ENCODE assay signal across 7 cellular contexts in the genomic region with DNA sequence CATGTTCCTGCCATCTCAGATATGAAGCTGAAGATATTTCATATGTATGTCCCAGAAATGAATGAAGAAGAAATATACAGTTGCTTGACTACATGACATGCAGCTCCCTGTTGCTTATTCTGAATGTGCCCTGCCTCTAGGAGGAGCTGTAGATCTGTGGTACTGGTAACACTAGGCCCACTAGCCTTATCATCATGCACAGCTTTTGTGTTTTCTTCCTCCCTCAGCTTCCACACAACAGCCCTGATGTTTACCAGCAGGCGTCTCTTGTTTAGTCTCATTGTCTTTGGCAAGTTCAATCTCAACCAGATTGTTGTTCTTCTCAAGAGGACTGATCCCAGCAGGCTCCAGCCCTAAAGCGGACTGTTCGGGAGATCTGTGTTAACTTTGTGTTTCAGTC.
DNase-seq lines count a peak whose midpoint lies in the region; ATAC-seq, FAIRE-seq and TF ChIP-seq lines count a peak whose summit lies in the region.
"Not testable (repeated sequence)": the region's sequence is repeated elsewhere in the genome, so short reads cannot be mapped to it uniquely, and the experiment has no call there.

No MANE protein-coding gene starts in this region.

- H2AFZ ChIP-seq in H9 (ENCODE audit: low read length); H1 (ENCODE audit: low read length): not testable (repeated sequence)

- intact Hi-C loops in Panc1 (cut with micrococcal nuclease; ENCODE audit: unreplicated experiment); left colon (cut with DNase I, micrococcal nuclease); lower lobe of right lung (cut with DNase I); upper lobe of right lung (cut with DNase I): not testable (repeated sequence)

- not testable (repeated sequence) for H3K36me3 Mint-ChIP-seq in H9 (ENCODE audit: insufficient read depth in 1 of 3, low read depth in 3 of 3)

- TF ChIP-seq RAD21 in A549 (conservative IDR thresholded peaks at IDR 0.05 in 1 of 2, IDR thresholded peaks at IDR 0.05 in 1 of 2): not testable (repeated sequence)
- TF ChIP-seq RAD21 in H1 (IDR thresholded peaks at IDR 0.05 in 1 of 2, conservative IDR thresholded peaks at IDR 0.05 in 1 of 2; ENCODE audit: low read depth in 2 of 2, low read length in 2 of 2): peak in 1 of 2 experiments; percentile 18; a peak in 2 of 4 replicates

- BruUV-seq in Panc1 (replicated peaks; lab: Mats Ljungman, UMichigan): not testable (repeated sequence)

- not testable (repeated sequence) for H3K9ac ChIP-seq in H9 (ENCODE audit: extremely low read depth, insufficient read length, low read length); H1 (replicated peaks in 1 of 4; ENCODE audit: extremely low read depth in 1 of 4, low read depth in 3 of 4, low read length in 3 of 4)

- TF ChIP-seq POLR2A in A549 (IDR thresholded peaks at IDR 0.05; ENCODE audit: low read length); H1 (IDR thresholded peaks at IDR 0.05; ENCODE audit: control extremely low read depth in 1 of 2, low read depth in 2 of 2, low read length in 2 of 2): not testable (repeated sequence)

- not testable (repeated sequence) for H4K8ac ChIP-seq in H9 (replicated peaks; ENCODE audit: insufficient read length, low read depth, low read length); H1 (ENCODE audit: extremely low read depth, insufficient read depth, low read length)

- in situ Hi-C loops in Panc1 (cut with HindIII; ENCODE audit: low pct_unique_long_range_greater_than_20kb, low sequenced_read_pairs): not testable (repeated sequence)

- peaks cover 18 to 25% of the 10 kb centered on the region in 2 experiments for H3K4me1 Mint-ChIP-seq in H9

- H3K23me2 ChIP-seq in H9 (ENCODE audit: insufficient read length, low read depth, low read length, poor library complexity, severe bottlenecking); H1 (ENCODE audit: low read depth, low read length): not testable (repeated sequence)

- H3K27ac ChIP-seq in A549; H9 (ENCODE audit: insufficient read length, low read depth, low read length); Panc1 (ENCODE audit: low read length); H1 (ENCODE audit: low read depth, low read length); lower lobe of right lung; upper lobe of right lung: not testable (repeated sequence)

- not testable (repeated sequence) for H3K4me2 ChIP-seq in A549; H9 (ENCODE audit: insufficient read depth, insufficient read length, low read length); H1 (ENCODE audit: insufficient read depth in 1 of 2, low read depth in 2 of 2, low read length in 2 of 2)

- not testable (repeated sequence) for H3K79me2 ChIP-seq in H9 (ENCODE audit: insufficient read depth, low read length); H1 (ENCODE audit: control insufficient read depth in 1 of 2, insufficient read depth in 2 of 2, low read length in 2 of 2)

- H3K9me3 ChIP-seq in A549; H9 (ENCODE audit: control insufficient read depth, low read depth, low read length); Panc1 (ENCODE audit: control insufficient read depth, insufficient read depth, low read depth, low read length); H1 (ENCODE audit: insufficient read depth in 2 of 2, low read depth in 1 of 2, low read length in 1 of 2); lower lobe of right lung; upper lobe of right lung: not testable (repeated sequence)

- H2BK120ac ChIP-seq in H9 (ENCODE audit: low read depth, low read length, poor library complexity, severe bottlenecking); H1 (replicated peaks; ENCODE audit: low read depth, low read length): not testable (repeated sequence)

- not testable (repeated sequence) for H2BK12ac ChIP-seq in H9 (ENCODE audit: insufficient read length, low read depth, low read length); H1 (ENCODE audit: low read depth, low read length)

- H3K4me3 Mint-ChIP-seq in H9: not testable (repeated sequence)

- H3K36me3 ChIP-seq in Panc1 (ENCODE audit: control insufficient read depth, insufficient read depth, low read length); H1 (ENCODE audit: control insufficient read depth in 2 of 4, insufficient read depth in 4 of 4, low read length in 3 of 4); lower lobe of right lung; upper lobe of right lung: not testable (repeated sequence)

- WGBS in A549 (ENCODE audit: missing lambda C conversion rate): 27% methylated on average over 1 of the region's 3 CpGs
- no CpG with 5 or more reads among the region's 3 CpGs for WGBS in H9 (ENCODE audit: extremely low coverage, insufficient read length, low lambda C conversion rate)
- WGBS in H1 (ENCODE audit: extremely low coverage in 1 of 2, insufficient coverage in 1 of 2, insufficient read length in 1 of 2, insufficient replicate concordance in 2 of 2, low coverage in 1 of 2, low lambda C conversion rate in 2 of 2, missing lambda C conversion rate in 1 of 2), 2 experiments: 81% methylated on average over 3 of the region's 3 CpGs; no CpG with 5 or more reads in 1 of the 2 experiments

- not testable (repeated sequence) for TF ChIP-seq EP300 in A549 (IDR thresholded peaks at IDR 0.05); H1 (IDR thresholded peaks at IDR 0.05; ENCODE audit: borderline replicate concordance in 1 of 2, low read depth in 2 of 2, low read length in 2 of 2)

- H4K5ac ChIP-seq in H9 (ENCODE audit: insufficient read length, low read depth, low read length); H1 (ENCODE audit: insufficient read length, low read depth, low read length): not testable (repeated sequence)

- not testable (repeated sequence) for H3K23ac ChIP-seq in H9 (ENCODE audit: insufficient read length, low read depth, low read length); H1 (ENCODE audit: insufficient read length)

- H3K14ac ChIP-seq in H9 (ENCODE audit: insufficient read depth, low read length); H1 (ENCODE audit: insufficient read length): not testable (repeated sequence)

- DNase-seq in A549 (ENCODE audit: low read depth in 1 of 2, low spot score in 1 of 2); H9; Panc1 (ENCODE audit: low read depth, low spot score); H1 (ENCODE audit: low read depth in 1 of 2, low spot score in 2 of 2); left colon; lower lobe of right lung; upper lobe of right lung: not testable (repeated sequence)

- not testable (repeated sequence) for H3T11ph ChIP-seq in H9 (ENCODE audit: low read length)

- not testable (repeated sequence) for H2BK5ac ChIP-seq in H9 (ENCODE audit: insufficient read length, low read length); H1 (ENCODE audit: low read depth, low read length)

- H2BK15ac ChIP-seq in H9 (ENCODE audit: low read depth, low read length); H1 (ENCODE audit: low read length): not testable (repeated sequence)

- H3K27ac Mint-ChIP-seq in H9: not testable (repeated sequence)

- POLR2A ChIA-PET in A549 (lab: Yijun Ruan, JAX); Panc1 (lab: Charles Lee): not testable (repeated sequence)
- POLR2A ChIA-PET in H1 (lab: Charles Lee; ENCODE audit: partially characterized antibody): interaction anchor here (1.0 kb wide), 1 partner anchor 9 kb away, joined by 4 read pairs; no protein-coding TSS in a partner anchor

- H3K56ac ChIP-seq in H9 (ENCODE audit: insufficient read length, low read depth, low read length); H1 (replicated peaks; ENCODE audit: insufficient read length, low read depth, low read length): not testable (repeated sequence)

- not testable (repeated sequence) for H3K4ac ChIP-seq in H9 (ENCODE audit: low read depth, low read length); H1 (replicated peaks; ENCODE audit: insufficient read length, low read depth, low read length)

- not testable (repeated sequence) for FAIRE-seq in A549 (lab: Jason Lieb, UNC)
- peak; percentile 94 for FAIRE-seq in H1 (lab: Jason Lieb, UNC)

- not testable (repeated sequence) for H2BK20ac ChIP-seq in H9 (ENCODE audit: low read depth, low read length, poor library complexity, severe bottlenecking); H1 (ENCODE audit: low read length)

- H3K4me3 ChIP-seq in A549; Panc1 (ENCODE audit: low read depth in 2 of 2, low read length in 2 of 2); H1 (ENCODE audit: extremely low read depth in 1 of 4, insufficient read depth in 2 of 4, low read depth in 3 of 4, low read length in 4 of 4); lower lobe of right lung; upper lobe of right lung: not testable (repeated sequence)

- not testable (repeated sequence) for H3K18ac ChIP-seq in H9 (ENCODE audit: insufficient read length, low read depth, low read length); H1 (ENCODE audit: extremely low read depth, low read length)

- H3K4me1 ChIP-seq in A549; H9 (ENCODE audit: insufficient read depth, low read length); Panc1 (ENCODE audit: control insufficient read depth, insufficient read depth, low read length); H1 (replicated peaks in 1 of 4; ENCODE audit: control insufficient read depth in 3 of 4, insufficient read depth in 4 of 4, low read length in 3 of 4); lower lobe of right lung; upper lobe of right lung: not testable (repeated sequence)

- not testable (repeated sequence) for H2AK5ac ChIP-seq in H9 (ENCODE audit: insufficient read length, low read length); H1 (ENCODE audit: low read depth, low read length)

- ATAC-seq in A549: peak; percentile 39 to 49; a peak in 2 of 6 replicates
- 0 out of 2 replicates have a peak, but pooled peaks have one; percentile 38 for ATAC-seq in Panc1
- peak; percentile 38 for ATAC-seq in left colon
- ATAC-seq in lower lobe of right lung: peak; percentile 57
- ATAC-seq in upper lobe of right lung: peak; percentile 73

- not testable (repeated sequence) for H4K20me1 ChIP-seq in H9 (ENCODE audit: control insufficient read depth, insufficient read depth, insufficient read length); H1 (replicated peaks in 1 of 2; ENCODE audit: control insufficient read depth in 1 of 2, insufficient read depth in 2 of 2, low read length in 2 of 2)

- H3K9me3 Mint-ChIP-seq in H9: not testable (repeated sequence)

- not testable (repeated sequence) for TF ChIP-seq CTCF in A549 (IDR thresholded peaks at IDR 0.05); Panc1 (IDR thresholded peaks at IDR 0.05); upper lobe of right lung (IDR thresholded peaks at IDR 0.05)
- peak; percentile 41 for TF ChIP-seq CTCF in H9 (conservative IDR thresholded peaks at IDR 0.05)
- TF ChIP-seq CTCF in H1 (IDR thresholded peaks at IDR 0.05; ENCODE audit: control extremely low read depth in 1 of 3, insufficient read depth in 1 of 3, low read depth in 1 of 3, low read length in 3 of 3): peak in 1 of 3 experiments; percentile 19; a peak in 1 of 4 replicates
- TF ChIP-seq CTCF in lower lobe of right lung (IDR thresholded peaks at IDR 0.05): peak; percentile 6

- CTCF ChIA-PET in A549 (lab: Yijun Ruan, JAX); Panc1 (lab: Charles Lee); H1 (lab: Charles Lee; ENCODE audit: partially characterized antibody): not testable (repeated sequence)

- H3K79me1 ChIP-seq in H9 (ENCODE audit: insufficient read depth, low read depth, low read length, poor library complexity, severe bottlenecking); H1 (ENCODE audit: low read depth, low read length): not testable (repeated sequence)

- H4K91ac ChIP-seq in H9 (ENCODE audit: insufficient read length, low read depth, low read length); H1 (replicated peaks; ENCODE audit: insufficient read length, low read length): not testable (repeated sequence)

- not testable (repeated sequence) for H3K27me3 ChIP-seq in H9 (ENCODE audit: insufficient read depth, low read length); Panc1 (ENCODE audit: control insufficient read depth, insufficient read depth, low read length); H1 (replicated peaks in 1 of 4; ENCODE audit: control insufficient read depth in 3 of 4, extremely low read depth in 1 of 4, insufficient read depth in 3 of 4, low read length in 3 of 4); lower lobe of right lung (ENCODE audit: low read depth); upper lobe of right lung

- peaks cover 34% of the 10 kb centered on the region for H3K27me3 Mint-ChIP-seq in H9 (ENCODE audit: low read depth)
